19 cellular contexts compared by ENCODE assay signal in the genomic region with DNA sequence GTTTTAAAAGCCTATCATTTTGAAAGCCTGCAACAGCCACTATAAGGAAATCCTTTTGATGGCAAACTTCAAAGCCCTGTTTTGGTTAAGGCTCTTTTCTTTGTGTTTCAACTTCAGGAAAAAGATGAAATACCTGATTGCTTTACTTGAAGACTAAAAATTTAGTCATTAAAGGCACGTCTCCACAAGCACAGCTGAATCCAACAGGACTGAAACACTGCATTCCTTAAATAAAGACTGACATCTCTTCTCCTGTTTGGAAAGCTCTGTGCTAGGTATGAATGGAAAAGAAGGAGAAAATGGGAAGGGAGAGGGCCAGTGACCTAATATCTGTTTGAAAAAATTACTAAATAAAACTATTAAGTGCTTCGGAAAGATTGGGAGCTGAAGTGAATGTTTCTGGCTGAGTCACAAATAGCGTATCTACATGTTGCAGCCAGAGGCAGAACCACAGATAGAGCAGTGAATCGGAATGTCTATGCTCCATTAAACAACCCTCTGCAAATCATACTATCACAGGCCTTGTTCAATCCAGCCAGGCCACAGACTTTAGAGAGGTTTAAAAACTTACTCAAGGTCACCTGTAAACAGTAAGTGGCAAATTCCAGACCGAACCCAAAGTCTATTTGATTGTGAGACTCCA.
DNase-seq lines count a peak whose midpoint lies in the region; ATAC-seq and TF ChIP-seq lines count a peak whose summit lies in the region.
"Had no signal": no experiment of that assay in that cellular context is flagged by ENCODE, and none has a peak within 500 bp of the region (broad histone marks: within the 10 kb centered on the region; RNA-seq: fewer than 3 reads in every experiment).

No MANE protein-coding gene starts in this region.

- no peaks in the 10 kb centered on the region for H4K20me1 ChIP-seq in Loucy (ENCODE audit: insufficient read depth, low read length, poor library complexity, severe bottlenecking)

- no peaks in the 10 kb centered on the region for H3K4me1 ChIP-seq in Loucy (ENCODE audit: insufficient read depth, low read length, poor library complexity, severe bottlenecking)

- H3K4me2 ChIP-seq in Loucy (ENCODE audit: low read depth, low read length, poor library complexity, severe bottlenecking): no peak overlapping the region

- peaks cover 19% of the 10 kb centered on the region for H3K27me3 Mint-ChIP-seq in stimulated activated memory B cell treated with anti-CD40 and anti-IgM and Interleukin-4, amounts not matched to agents 10 μg/mL and 1 μg/mL and 100 μg/mL, for 72 hours

- H2AFZ ChIP-seq in Loucy (ENCODE audit: low read length): 0 out of 2 replicates have a peak overlapping the region, but pooled peaks have one; percentile 36

- H3K9me3 Mint-ChIP-seq in stimulated activated memory B cell treated with anti-CD40 and anti-IgM and Interleukin-4, amounts not matched to agents 10 μg/mL and 1 μg/mL and 100 μg/mL, for 72 hours: peaks cover 21% of the 10 kb centered on the region

- H3K4me3 ChIP-seq in AG10803 (ENCODE audit: low read length): no peak overlapping the region
- H3K4me3 ChIP-seq in Loucy (ENCODE audit: low read length, poor library complexity, severe bottlenecking): no peak overlapping the region
- no peak overlapping the region for H3K4me3 ChIP-seq in cardiac fibroblast (replicated peaks in 1 of 2; ENCODE audit: low read depth in 2 of 2, low read length in 2 of 2)

- H3K27me3 ChIP-seq in Loucy (ENCODE audit: insufficient read depth, low read length, poor library complexity, severe bottlenecking): no peaks in the 10 kb centered on the region

- H3K79me2 ChIP-seq in Loucy (ENCODE audit: insufficient read depth, low read length): no peaks in the 10 kb centered on the region

- DNase-seq in AG10803 (ENCODE audit: low read depth): peak; percentile 29
- DNase-seq in cardiac fibroblast (ENCODE audit: low read depth in 2 of 2): peak; percentile 40 to 54
- DNase-seq in kidney tubule cell (ENCODE audit: low spot score): peak; percentile 74
- DNase-seq in NCI-H146 treated with DMSO at 0.1 percent for 48 hours (lab: John Stamatoyannopoulos, UW; ENCODE audit: unreplicated experiment): no peak
- DNase-seq in HEK293T (ENCODE audit: extremely low spot score): no peak
- DNase-seq: activated CD4-positive, alpha-beta memory T cell treated with anti-CD3 and anti-CD28 coated beads for 36 hours; activated naive CD4-positive, alpha-beta T cell; CD4-positive, CD25-positive, alpha-beta regulatory T cell; effector memory CD4-positive, alpha-beta T cell; NCI-H1105 treated with DMSO at 0.1 percent for 48 hours; NCI-H526 treated with DMSO at 0.1 percent for 48 hours; nephron progenitor cell; SHP77 treated with DMSO at 0.1 percent for 48 hours; stimulated activated CD8-positive, alpha-beta memory T cell treated with anti-CD3 and anti-CD28 coated beads, Interleukin-4, amount 100 ng/mL, for 48 hours; substantia nigra; T-helper 17 cell had no signal

- CTCF ChIA-PET in HEK293T (lab: Yijun Ruan, JAX): no interaction called here

- no peaks in the 10 kb centered on the region for H3K36me3 ChIP-seq in Loucy (ENCODE audit: insufficient read depth, low read length)

- H3K27ac Mint-ChIP-seq in stimulated activated memory B cell treated with anti-CD40 and anti-IgM and Interleukin-4, amounts not matched to agents 10 μg/mL and 1 μg/mL and 100 μg/mL, for 72 hours: no peak overlapping the region
- H3K27ac Mint-ChIP-seq: activated CD4-positive, alpha-beta memory T cell treated with anti-CD3 and anti-CD28 coated beads for 36 hours; CD4-positive, CD25-positive, alpha-beta regulatory T cell; nephron progenitor cell; T-helper 17 cell had no signal

- H3K4me3 Mint-ChIP-seq in stimulated activated memory B cell treated with anti-CD40 and anti-IgM and Interleukin-4, amounts not matched to agents 10 μg/mL and 1 μg/mL and 100 μg/mL, for 72 hours: no peak overlapping the region
- H3K4me3 Mint-ChIP-seq: activated CD4-positive, alpha-beta memory T cell treated with anti-CD3 and anti-CD28 coated beads for 36 hours; nephron progenitor cell; T-helper 17 cell had no signal

- no peaks in the 10 kb centered on the region for H3K4me1 Mint-ChIP-seq in stimulated activated memory B cell treated with anti-CD40 and anti-IgM and Interleukin-4, amounts not matched to agents 10 μg/mL and 1 μg/mL and 100 μg/mL, for 72 hours
- H3K4me1 Mint-ChIP-seq: T-helper 17 cell had no signal

- H3F3A ChIP-seq in Loucy (ENCODE audit: low read depth): no peaks in the 10 kb centered on the region

- H3K36me3 Mint-ChIP-seq in stimulated activated memory B cell treated with anti-CD40 and anti-IgM and Interleukin-4, amounts not matched to agents 10 μg/mL and 1 μg/mL and 100 μg/mL, for 72 hours: no peaks in the 10 kb centered on the region
- H3K36me3 Mint-ChIP-seq: CD4-positive, CD25-positive, alpha-beta regulatory T cell had no signal

- TF ChIP-seq CTCF in AG10803 (conservative IDR thresholded peaks at IDR 0.05; ENCODE audit: low read length) (no peak), Loucy (conservative IDR thresholded peaks at IDR 0.05; ENCODE audit: low read length) (no peak), cardiac fibroblast (IDR thresholded peaks at IDR 0.05; ENCODE audit: low read depth, low read length) (no peak)

- no peaks in the 10 kb centered on the region for H3K9me2 ChIP-seq in Loucy (replicated peaks; ENCODE audit: low read depth, low read length)

- POLR2A ChIA-PET in HEK293T (lab: Yijun Ruan, JAX): no interaction called here

- H3K9ac ChIP-seq in Loucy (ENCODE audit: low read depth, low read length, poor library complexity, severe bottlenecking): no peak overlapping the region

- peaks cover 11% of the 10 kb centered on the region; the same call in 1 of the 2 replicates for H3K9me3 ChIP-seq in Loucy (ENCODE audit: insufficient read depth, low read depth, low read length)

- ATAC-seq in stimulated activated memory B cell treated with anti-CD40 and anti-IgM and Interleukin-4, amounts not matched to agents 10 μg/mL and 1 μg/mL and 100 μg/mL, for 72 hours: no peak
- ATAC-seq in GM18909 (IDR thresholded peaks at IDR 0.05; ENCODE audit: poor library complexity, unreplicated experiment): no peak
- ATAC-seq: T-helper 17 cell had no signal

TF ChIP-seq in HEK293T, 16 proteins besides CTCF, POLR2A, EP300 and RAD21:
- TF ChIP-seq SUZ12 (IDR thresholded peaks at IDR 0.05) (no peak), NFRKB (IDR thresholded peaks at IDR 0.05) (no peak), ZNF384 (IDR thresholded peaks at IDR 0.05) (no peak), FOXA1 (IDR thresholded peaks at IDR 0.05) (no peak), LEF1 (IDR thresholded peaks at IDR 0.05; ENCODE audit: borderline replicate concordance) (no peak), L3MBTL2 (conservative IDR thresholded peaks at IDR 0.05) (no peak), HDGF (IDR thresholded peaks at IDR 0.05; ENCODE audit: borderline replicate concordance) (no peak), ARNT (IDR thresholded peaks at IDR 0.05) (no peak), FOXK2 (IDR thresholded peaks at IDR 0.05) (no peak), CTBP1 (IDR thresholded peaks at IDR 0.05; ENCODE audit: borderline replicate concordance) (no peak), FOXM1 (IDR thresholded peaks at IDR 0.05; ENCODE audit: borderline replicate concordance) (no peak), ELF4 (IDR thresholded peaks at IDR 0.05) (no peak), BHLHE40 (IDR thresholded peaks at IDR 0.05; ENCODE audit: borderline replicate concordance) (no peak)
- TF ChIP-seq, protein P1, sequence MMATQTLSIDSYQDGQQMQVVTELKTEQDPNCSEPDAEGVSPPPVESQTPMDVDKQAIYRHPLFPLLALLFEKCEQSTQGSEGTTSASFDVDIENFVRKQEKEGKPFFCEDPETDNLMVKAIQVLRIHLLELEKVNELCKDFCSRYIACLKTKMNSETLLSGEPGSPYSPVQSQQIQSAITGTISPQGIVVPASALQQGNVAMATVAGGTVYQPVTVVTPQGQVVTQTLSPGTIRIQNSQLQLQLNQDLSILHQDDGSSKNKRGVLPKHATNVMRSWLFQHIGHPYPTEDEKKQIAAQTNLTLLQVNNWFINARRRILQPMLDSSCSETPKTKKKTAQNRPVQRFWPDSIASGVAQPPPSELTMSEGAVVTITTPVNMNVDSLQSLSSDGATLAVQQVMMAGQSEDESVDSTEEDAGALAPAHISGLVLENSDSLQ (IDR thresholded peaks at IDR 0.05): no peak

Comparison
In these comparisons a context has a peak if more than half of its experiments do, and no peak if none do; other contexts are left out.
1. DNase-seq: peak in AG10803 (single experiment), cardiac fibroblast (2 of 2) and kidney tubule cell (single experiment); none in NCI-H146 treated with DMSO at 0.1 percent for 48 hours (single experiment) and HEK293T (single experiment).